In genomic region chr5:19352120-19352519, GRCh38 we compare ENCODE assay signal across 29 cellular contexts.
"Had no signal": no experiment of that assay in that cellular context is flagged by ENCODE, and none has a peak within 500 bp of the region (broad histone marks: within the 10 kb centered on the region; RNA-seq: fewer than 3 reads in every experiment).

No MANE protein-coding gene starts in this region.

- DNase-seq: Kasumi-1, MG63, NCI-H1048, NCI-H1105, NCI-H1417 treated with DMSO at 0.1 percent for 48 hours, NCI-H1436 treated with DMSO at 0.1 percent for 48 hours, NCI-H1694 treated with DMSO at 0.1 percent for 48 hours, NCI-H187 treated with DMSO at 0.1 percent for 48 hours, NCI-H2029, NCI-H2081, NCI-H2171 treated with DMSO at 0.1 percent for 48 hours, NCI-H2227 treated with DMSO at 0.1 percent for 48 hours, NCI-H345, NCI-H446, NCI-H510A treated with DMSO at 0.1 percent for 48 hours, NCI-H524 treated with DMSO at 0.1 percent for 48 hours, NCI-H526 treated with DMSO at 0.1 percent for 48 hours, NCI-H82, PC-9, SHP77, SIG-M5, SJCRH30, T-cell, T-helper 2 cell had no signal

- ATAC-seq: Panc1, Right ventricle myocardium inferior, T-cell had no signal

- H3K36me3 ChIP-seq: MG63, SJCRH30 had no signal

- H3K9me3 ChIP-seq: MG63, SJCRH30 had no signal

- H3K4me3 ChIP-seq: MG63, PC-9, SJCRH30, SK-N-MC had no signal

- H3K27ac ChIP-seq: PC-9, RWPE1, SJCRH30, SK-N-MC had no signal

- H2AFZ ChIP-seq: PC-9 had no signal

- H3K27me3 ChIP-seq: MG63, SJCRH30 had no signal

- H3K4me1 ChIP-seq: SJCRH30 had no signal

- FAIRE-seq: RCC 7860 had no signal

- H3K4me2 ChIP-seq: PC-9 had no signal
